ENCODE assay signal across 9 cellular contexts in the genomic region with DNA sequence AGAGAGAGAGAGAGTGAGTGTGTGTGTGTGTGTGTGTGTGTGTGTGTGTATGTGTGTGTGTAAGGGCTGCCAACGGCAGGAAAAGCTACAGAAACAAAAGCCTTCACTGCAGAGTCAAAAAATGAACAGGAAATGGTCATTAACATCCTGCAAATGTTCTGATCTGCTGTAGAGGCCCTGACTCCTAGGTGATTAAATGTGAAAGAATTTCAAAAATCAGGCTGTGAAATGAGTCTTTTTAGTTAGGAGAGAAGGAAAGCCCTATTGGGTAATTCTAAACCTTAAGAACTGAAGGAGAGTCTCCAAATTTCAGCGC.
DNase-seq lines count a peak whose midpoint lies in the region; ATAC-seq, FAIRE-seq and TF ChIP-seq lines count a peak whose summit lies in the region.
"Had no signal": no experiment of that assay in that cellular context is flagged by ENCODE, and none has a peak within 500 bp of the region (broad histone marks: within the 10 kb centered on the region; RNA-seq: fewer than 3 reads in every experiment).

No MANE protein-coding gene starts in this region.

- BruUV-seq in endothelial cell of umbilical vein (replicated peaks; lab: Mats Ljungman, UMichigan), result no TSS peak

- ATAC-seq in GM21529 (IDR thresholded peaks at IDR 0.05; ENCODE audit: unreplicated experiment), result no peak

- dilution Hi-C loops in endothelial cell of umbilical vein (cut with MboI; ENCODE audit: extremely low pct_ligation_motif_present, low sequenced_read_pairs), result no loop called here

- H3K4me2 ChIP-seq in endothelial cell of umbilical vein (ENCODE audit: insufficient read depth, low read length), result peak overlapping the region; percentile 64

- intact Hi-C loops in endothelial cell of umbilical vein (cut with micrococcal nuclease), result loop anchor here (1.0 to 5.0 kb wide), 7 partner anchors 9 to 244 kb away; partner anchors contain the start of gene MYLIP

- FAIRE-seq in endothelial cell of umbilical vein (lab: Jason Lieb, UNC), result peak; percentile 87

- CTCF ChIA-PET in endothelial cell of umbilical vein (lab: Charles Lee), result interaction anchor here (1.0 to 1.9 kb wide), 2 partner anchors 10 to 68 kb away, joined by 3 to 6 read pairs; no protein-coding TSS in a partner anchor

- no peaks in the 10 kb centered on the region for H3K9me1 ChIP-seq in endothelial cell of umbilical vein (replicated peaks; ENCODE audit: control insufficient read depth, extremely low read depth, insufficient read depth, low read length)

- H3K36me3 ChIP-seq in endothelial cell of umbilical vein (ENCODE audit: control insufficient read depth in 2 of 2, extremely low read depth in 1 of 2, insufficient read depth in 2 of 2, low read length in 2 of 2), result no peaks in the 10 kb centered on the region

- peak; percentile 58 for TF ChIP-seq POLR2A in endothelial cell of umbilical vein (IDR thresholded peaks at IDR 0.05; ENCODE audit: low read depth, low read length)

- peak overlapping the region; percentile 48 for H3K9ac ChIP-seq in endothelial cell of umbilical vein (replicated peaks; ENCODE audit: extremely low read depth, insufficient read depth, low read length)

- DNase-seq in NCI-H146 (lab: John Stamatoyannopoulos, UW), result peak; percentile 14
- no peak for DNase-seq in NCI-H146 treated with DMSO at 0.1 percent for 48 hours (lab: John Stamatoyannopoulos, UW; ENCODE audit: unreplicated experiment)
- peak; percentile 90 for DNase-seq in NCI-H226
- DNase-seq in endothelial cell of umbilical vein (ENCODE audit: low read depth, low spot score), result peak; percentile 92
- peak; percentile 85 for DNase-seq in renal cortical epithelial cell (ENCODE audit: low read depth)
- DNase-seq in GF-D8 (lab: John Stamatoyannopoulos, UW), result no peak
- DNase-seq in NCI-H1417 treated with DMSO at 0.1 percent for 48 hours (lab: John Stamatoyannopoulos, UW), result no peak
- DNase-seq: 8988T had no signal

- POLR2A ChIA-PET in endothelial cell of umbilical vein (lab: Charles Lee), result interaction anchor here (0.6 to 2.1 kb wide), 2 partner anchors 13 to 40 kb away, joined by 3 to 7 read pairs; no protein-coding TSS in a partner anchor

- peak overlapping the region; percentile 91 for H3K27ac ChIP-seq in endothelial cell of umbilical vein (ENCODE audit: insufficient read depth, low read depth, low read length)

- no peaks in the 10 kb centered on the region for H4K20me1 ChIP-seq in endothelial cell of umbilical vein (replicated peaks; ENCODE audit: control insufficient read depth, extremely low read depth, insufficient read depth, low read length)

- no peaks in the 10 kb centered on the region for H3K27me3 ChIP-seq in endothelial cell of umbilical vein (ENCODE audit: control insufficient read depth in 2 of 2, insufficient read depth in 2 of 2, low read length in 2 of 2)

- no peak overlapping the region for H3K4me3 ChIP-seq in endothelial cell of umbilical vein (replicated peaks in 1 of 3; ENCODE audit: insufficient read depth in 1 of 3, low read depth in 1 of 3, low read length in 3 of 3)

- TF ChIP-seq CTCF in endothelial cell of umbilical vein (IDR thresholded peaks at IDR 0.05; ENCODE audit: extremely low read depth in 1 of 2, insufficient read depth in 1 of 2, low read depth in 1 of 2, low read length in 2 of 2), result no peak

- H2AFZ ChIP-seq in endothelial cell of umbilical vein (ENCODE audit: low read depth, low read length), result peak overlapping the region; percentile 72

- peaks cover 20% of the 10 kb centered on the region for H3K4me1 ChIP-seq in endothelial cell of umbilical vein (ENCODE audit: control insufficient read depth, extremely low read depth, insufficient read depth, low read length)

- H3K79me2 ChIP-seq in endothelial cell of umbilical vein (ENCODE audit: control insufficient read depth, insufficient read depth, low read length), result no peaks in the 10 kb centered on the region

- no peaks in the 10 kb centered on the region for H3K9me3 ChIP-seq in endothelial cell of umbilical vein (replicated peaks; ENCODE audit: control insufficient read depth, insufficient read depth, low read length)

TF ChIP-seq in endothelial cell of umbilical vein, 7 proteins besides CTCF, POLR2A, EP300 and RAD21:
- peak; percentile 66 for TF ChIP-seq JUN (IDR thresholded peaks at IDR 0.05; ENCODE audit: borderline replicate concordance, insufficient read depth, insufficient read length, low read depth)
- peak; percentile 75 for TF ChIP-seq GATA2 (IDR thresholded peaks at IDR 0.05; ENCODE audit: insufficient read depth, insufficient read length, low read depth, low read length)
- TF ChIP-seq EZH2 (IDR thresholded peaks at IDR 0.05; ENCODE audit: borderline replicate concordance, low read depth, low read length, severe bottlenecking), result no peak
- TF ChIP-seq MYC (IDR thresholded peaks at IDR 0.05; ENCODE audit: low read depth, low read length), result no peak
- peak; percentile 74 for TF ChIP-seq POLR2AphosphoS5 (IDR thresholded peaks at IDR 0.05; ENCODE audit: insufficient read depth, low read depth, low read length)
- peak; percentile 83 for TF ChIP-seq FOS (IDR thresholded peaks at IDR 0.05; ENCODE audit: borderline replicate concordance, insufficient read depth, low read length)
- TF ChIP-seq, protein P1, sequence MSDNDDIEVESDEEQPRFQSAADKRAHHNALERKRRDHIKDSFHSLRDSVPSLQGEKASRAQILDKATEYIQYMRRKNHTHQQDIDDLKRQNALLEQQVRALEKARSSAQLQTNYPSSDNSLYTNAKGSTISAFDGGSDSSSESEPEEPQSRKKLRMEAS (IDR thresholded peaks at IDR 0.05; ENCODE audit: insufficient read depth, insufficient read length), result no peak

Comparison
In these comparisons a context has a peak if more than half of its experiments do, and no peak if none do; other contexts are left out.
1. DNase-seq: peak in NCI-H146 (single experiment), NCI-H226 (single experiment), endothelial cell of umbilical vein (single experiment) and renal cortical epithelial cell (single experiment); none in NCI-H146 treated with DMSO at 0.1 percent for 48 hours (single experiment), GF-D8 (single experiment) and NCI-H1417 treated with DMSO at 0.1 percent for 48 hours (single experiment).